In genomic region chr7:79176859-79177477, GRCh38 we compare ENCODE assay signal across 1 cellular context.
TF ChIP-seq lines count a peak whose summit lies in the region.

No MANE protein-coding gene starts in this region.

TF ChIP-seq in GM23338, 12 proteins besides CTCF, POLR2A, EP300 and RAD21 (continued from another document):
- TF ChIP-seq ZNF462 (CRISPR knock-in tag; IDR thresholded peaks at IDR 0.05) (no peak), EZH2 (IDR thresholded peaks at IDR 0.05; ENCODE audit: low read depth, unreplicated experiment) (no peak)
